1 cellular context compared by ENCODE assay signal in the genomic region with DNA sequence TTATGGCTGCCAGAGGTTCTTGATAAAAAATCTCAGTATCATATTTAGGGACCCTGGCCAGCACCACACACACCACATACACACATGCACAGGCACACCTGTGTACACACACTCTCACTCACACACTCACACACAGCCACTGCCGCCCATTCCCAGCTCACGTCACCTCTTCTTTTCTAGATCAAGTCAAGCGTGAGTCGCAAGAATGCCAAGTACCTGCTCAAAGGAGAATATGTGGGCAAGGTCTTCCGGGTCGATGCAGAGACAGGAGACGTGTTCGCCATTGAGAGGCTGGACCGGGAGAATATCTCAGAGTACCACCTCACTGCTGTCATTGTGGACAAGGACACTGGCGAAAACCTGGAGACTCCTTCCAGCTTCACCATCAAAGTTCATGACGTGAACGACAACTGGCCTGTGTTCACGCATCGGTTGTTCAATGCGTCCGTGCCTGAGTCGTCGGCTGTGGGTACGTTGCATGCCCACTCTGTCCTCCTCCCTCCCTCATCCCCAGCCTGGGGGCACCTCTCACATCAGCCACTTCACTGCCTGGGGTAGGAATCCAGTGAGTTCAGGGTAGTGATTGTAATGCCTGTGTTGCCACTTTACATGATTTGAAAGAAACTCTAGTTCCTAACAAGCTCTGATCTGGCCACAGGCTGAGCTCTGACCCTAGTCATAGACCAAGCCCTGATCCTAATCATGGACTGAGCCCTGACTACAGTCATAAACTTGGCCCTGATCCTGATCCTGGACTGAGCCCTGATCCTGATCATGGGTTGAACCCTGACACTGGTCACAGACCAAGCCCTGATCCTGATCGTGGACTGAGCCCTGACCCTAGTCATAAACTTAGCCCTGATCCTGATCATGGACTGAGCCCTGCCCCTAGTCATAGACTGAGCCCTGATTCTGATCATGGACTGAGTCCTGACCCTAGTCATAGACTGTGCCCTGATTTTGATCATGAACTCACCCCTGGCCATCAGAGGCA.
TF ChIP-seq lines count a peak whose summit lies in the region.

No MANE protein-coding gene starts in this region.

TF ChIP-seq in HepG2, 621 proteins besides CTCF, POLR2A, EP300 and RAD21 (continued from another document):
- TF ChIP-seq, protein P1, sequence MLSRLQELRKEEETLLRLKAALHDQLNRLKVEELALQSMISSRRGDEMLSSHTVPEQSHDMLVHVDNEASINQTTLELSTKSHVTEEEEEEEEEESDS (CRISPR knock-in tag; IDR thresholded peaks at IDR 0.05; ENCODE audit: borderline replicate concordance), result no peak
- TF ChIP-seq CCDC6 (CRISPR knock-in tag; IDR thresholded peaks at IDR 0.05) (0 out of 2 replicates have a peak, but pooled peaks have one; percentile 21), ZNF557 (CRISPR knock-in tag; IDR thresholded peaks at IDR 0.05) (no peak)
- TF ChIP-seq, protein P2, sequence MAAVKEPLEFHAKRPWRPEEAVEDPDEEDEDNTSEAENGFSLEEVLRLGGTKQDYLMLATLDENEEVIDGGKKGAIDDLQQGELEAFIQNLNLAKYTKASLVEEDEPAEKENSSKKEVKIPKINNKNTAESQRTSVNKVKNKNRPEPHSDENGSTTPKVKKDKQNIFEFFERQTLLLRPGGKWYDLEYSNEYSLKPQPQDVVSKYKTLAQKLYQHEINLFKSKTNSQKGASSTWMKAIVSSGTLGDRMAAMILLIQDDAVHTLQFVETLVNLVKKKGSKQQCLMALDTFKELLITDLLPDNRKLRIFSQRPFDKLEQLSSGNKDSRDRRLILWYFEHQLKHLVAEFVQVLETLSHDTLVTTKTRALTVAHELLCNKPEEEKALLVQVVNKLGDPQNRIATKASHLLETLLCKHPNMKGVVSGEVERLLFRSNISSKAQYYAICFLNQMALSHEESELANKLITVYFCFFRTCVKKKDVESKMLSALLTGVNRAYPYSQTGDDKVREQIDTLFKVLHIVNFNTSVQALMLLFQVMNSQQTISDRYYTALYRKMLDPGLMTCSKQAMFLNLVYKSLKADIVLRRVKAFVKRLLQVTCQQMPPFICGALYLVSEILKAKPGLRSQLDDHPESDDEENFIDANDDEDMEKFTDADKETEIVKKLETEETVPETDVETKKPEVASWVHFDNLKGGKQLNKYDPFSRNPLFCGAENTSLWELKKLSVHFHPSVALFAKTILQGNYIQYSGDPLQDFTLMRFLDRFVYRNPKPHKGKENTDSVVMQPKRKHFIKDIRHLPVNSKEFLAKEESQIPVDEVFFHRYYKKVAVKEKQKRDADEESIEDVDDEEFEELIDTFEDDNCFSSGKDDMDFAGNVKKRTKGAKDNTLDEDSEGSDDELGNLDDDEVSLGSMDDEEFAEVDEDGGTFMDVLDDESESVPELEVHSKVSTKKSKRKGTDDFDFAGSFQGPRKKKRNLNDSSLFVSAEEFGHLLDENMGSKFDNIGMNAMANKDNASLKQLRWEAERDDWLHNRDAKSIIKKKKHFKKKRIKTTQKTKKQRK (IDR thresholded peaks at IDR 0.05; ENCODE audit: low read length), result no peak
